In genomic region chr2:111015256-111015655, GRCh38 we compare ENCODE assay signal across 1 cellular context.
TF ChIP-seq lines count a peak whose summit lies in the region.

No MANE protein-coding gene starts in this region.

TF ChIP-seq in H1, 55 proteins besides CTCF, POLR2A, EP300 and RAD21:
- TF ChIP-seq MAX (IDR thresholded peaks at IDR 0.05): no peak
- no peak for TF ChIP-seq RBBP5 (IDR thresholded peaks at IDR 0.05; ENCODE audit: borderline replicate concordance, low read depth, low read length)
- no peak for TF ChIP-seq SRF (IDR thresholded peaks at IDR 0.05; ENCODE audit: low read depth, low read length)
- TF ChIP-seq PHF8 (conservative IDR thresholded peaks at IDR 0.05; ENCODE audit: low read depth, low read length): no peak
- no peak for TF ChIP-seq EZH2 (IDR thresholded peaks at IDR 0.05; ENCODE audit: low read depth, low read length, severe bottlenecking)
- no peak for TF ChIP-seq E2F6 (IDR thresholded peaks at IDR 0.05)
- no peak for TF ChIP-seq BCL11A (IDR thresholded peaks at IDR 0.05; ENCODE audit: low read depth in 2 of 2, low read length in 2 of 2)
- no peak for TF ChIP-seq ATF2 (IDR thresholded peaks at IDR 0.05; ENCODE audit: low read length)
- TF ChIP-seq TAF7 (optimal IDR thresholded peaks at IDR 0.05; ENCODE audit: borderline replicate concordance, low read depth, low read length): no peak
- no peak for TF ChIP-seq TAF1 (IDR thresholded peaks at IDR 0.05; ENCODE audit: low read depth, low read length)
- TF ChIP-seq RXRA (IDR thresholded peaks at IDR 0.05; ENCODE audit: insufficient read depth, low read depth, low read length): no peak
TF ChIP-seq in H1: peak in this region for 0.
